16 cellular contexts compared by ENCODE assay signal in the genomic region with DNA sequence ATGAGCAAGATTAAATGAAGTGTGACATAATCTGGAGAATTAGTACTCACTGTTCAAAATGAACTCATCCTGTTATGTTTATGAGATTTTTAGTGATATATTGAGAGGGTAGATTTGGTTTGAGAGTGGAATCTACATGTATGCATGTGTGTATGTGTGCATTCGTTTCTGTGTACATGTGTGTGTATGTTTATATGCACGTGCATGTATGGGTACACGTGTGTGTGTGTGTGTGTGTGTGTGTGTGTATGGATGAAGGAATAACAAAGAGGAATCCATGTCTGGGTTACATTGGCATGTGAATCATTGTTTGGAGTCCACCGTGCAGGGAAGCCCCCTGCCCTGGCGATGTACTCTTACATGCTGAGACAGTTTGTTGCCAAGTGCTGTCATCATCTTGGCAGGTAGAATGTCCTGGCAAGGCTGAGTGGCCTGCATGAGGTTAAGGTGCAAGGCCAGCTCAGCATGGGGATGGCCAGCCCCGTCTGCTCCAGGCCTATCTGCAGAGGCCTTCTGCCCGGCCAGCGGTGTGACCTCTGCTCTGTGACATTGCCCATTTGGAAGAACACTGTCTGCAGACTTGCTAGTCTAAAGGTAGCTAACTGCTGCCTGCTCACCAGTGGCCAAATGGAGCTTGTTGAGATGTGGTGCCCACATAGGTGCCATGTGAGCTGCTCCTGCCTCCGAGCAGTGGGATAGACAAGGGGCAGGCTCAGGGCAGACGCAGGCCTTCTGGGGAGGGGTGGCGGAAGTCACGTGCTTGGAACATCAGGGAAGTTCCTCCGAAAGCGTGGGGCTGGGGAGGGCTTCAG.
DNase-seq lines count a peak whose midpoint lies in the region; ATAC-seq, FAIRE-seq and TF ChIP-seq lines count a peak whose summit lies in the region.
"Had no signal": no experiment of that assay in that cellular context is flagged by ENCODE, and none has a peak within 500 bp of the region (broad histone marks: within the 10 kb centered on the region; RNA-seq: fewer than 3 reads in every experiment).

No MANE protein-coding gene starts in this region.

- H2BK120ac ChIP-seq in H1 (replicated peaks; ENCODE audit: low read depth, low read length), result no peak overlapping the region

- TF ChIP-seq CTCF in H1 (IDR thresholded peaks at IDR 0.05; ENCODE audit: control extremely low read depth in 1 of 3, insufficient read depth in 1 of 3, low read depth in 1 of 3, low read length in 3 of 3), result no peak
- no peak for TF ChIP-seq CTCF in liver (IDR thresholded peaks at IDR 0.05; ENCODE audit: low read depth, low read length, missing input control)

- no peak overlapping the region for H2BK12ac ChIP-seq in H1 (ENCODE audit: low read depth, low read length)

- H3K9ac ChIP-seq in BLaER1 treated with 17β-estradiol and CSF1 and Interleukin-3, amounts not matched to agents 10 nM and 100 nM, result no peak overlapping the region
- H3K9ac ChIP-seq in H1 (replicated peaks in 1 of 4; ENCODE audit: extremely low read depth in 1 of 4, low read depth in 3 of 4, low read length in 3 of 4) (no peak overlapping the region), liver (ENCODE audit: low read depth in 1 of 2, low read length in 2 of 2) (no peak overlapping the region)

- no peak overlapping the region for H3K4me3 Mint-ChIP-seq in activated T-helper 2 cell treated with anti-CD3 and anti-CD28 coated beads, Interferon-gamma antibody, Interleukin-2, Interleukin-4, amounts not matched to agents 10 μg/mL and 5 μg/mL and 100 μg/mL, durations not matched to agents 14 hours and 24 hours and 36 hours (ENCODE audit: low read depth)
- H3K4me3 Mint-ChIP-seq: CD8-positive, alpha-beta T cell had no signal

- no peak overlapping the region for H3K14ac ChIP-seq in H1 (ENCODE audit: insufficient read length)

- H3K36me3 Mint-ChIP-seq in activated T-helper 2 cell treated with anti-CD3 and anti-CD28 coated beads, Interferon-gamma antibody, Interleukin-2, Interleukin-4, amounts not matched to agents 10 μg/mL and 5 μg/mL and 100 μg/mL, durations not matched to agents 14 hours and 24 hours and 36 hours (ENCODE audit: low read depth), result no peaks in the 10 kb centered on the region
- H3K36me3 Mint-ChIP-seq: CD8-positive, alpha-beta T cell had no signal

- no peak overlapping the region for H3K27ac Mint-ChIP-seq in activated T-helper 2 cell treated with anti-CD3 and anti-CD28 coated beads, Interferon-gamma antibody, Interleukin-2, Interleukin-4, amounts not matched to agents 10 μg/mL and 5 μg/mL and 100 μg/mL, durations not matched to agents 14 hours and 24 hours and 36 hours
- H3K27ac Mint-ChIP-seq: CD8-positive, alpha-beta T cell had no signal

- peak overlapping the region; percentile 67; the same call in 1 of the 2 replicates for H2BK15ac ChIP-seq in H1 (ENCODE audit: low read length)

- H2AK5ac ChIP-seq in H1 (ENCODE audit: low read depth, low read length), result no peak overlapping the region

- CTCF ChIA-PET in H1 (lab: Charles Lee; ENCODE audit: partially characterized antibody), result interaction anchor here (1.3 to 1.4 kb wide), 2 partner anchors 68 to 116 kb away, joined by 3 to 5 read pairs; no protein-coding TSS in a partner anchor

- no peaks in the 10 kb centered on the region for H3K79me2 ChIP-seq in H1 (ENCODE audit: control insufficient read depth in 1 of 2, insufficient read depth in 2 of 2, low read length in 2 of 2)

- no peak for ATAC-seq in GM19397 (IDR thresholded peaks at IDR 0.05; ENCODE audit: unreplicated experiment)
- ATAC-seq in stimulated activated naive CD8-positive, alpha-beta T cell treated with anti-CD3 and anti-CD28 coated beads, Interleukin-15, Interleukin-2, amounts not matched to agents 100 U/mL and 50 U/mL, for 24 hours, result no peak
- ATAC-seq: CD8-positive, alpha-beta T cell had no signal

- peak overlapping the region; percentile 7; the same call in 1 of the 2 replicates for H3K18ac ChIP-seq in H1 (ENCODE audit: extremely low read depth, low read length)

- no peaks in the 10 kb centered on the region; a peak in 1 of 22 replicates for H4K20me1 ChIP-seq in BLaER1 treated with 17β-estradiol and CSF1 and Interleukin-3, amounts not matched to agents 10 nM and 100 nM
- H4K20me1 ChIP-seq in H1 (replicated peaks in 1 of 2; ENCODE audit: control insufficient read depth in 1 of 2, insufficient read depth in 2 of 2, low read length in 2 of 2), result no peaks in the 10 kb centered on the region

- peak overlapping the region; percentile 17; the same call in 1 of the 2 replicates for H4K8ac ChIP-seq in H1 (ENCODE audit: extremely low read depth, insufficient read depth, low read length)

- H3K4me1 Mint-ChIP-seq in activated T-helper 2 cell treated with anti-CD3 and anti-CD28 coated beads, Interferon-gamma antibody, Interleukin-2, Interleukin-4, amounts not matched to agents 10 μg/mL and 5 μg/mL and 100 μg/mL, durations not matched to agents 14 hours and 24 hours and 36 hours (ENCODE audit: low read depth), result no peaks in the 10 kb centered on the region

- no peak overlapping the region for H2AFZ ChIP-seq in H1 (ENCODE audit: low read length)

- FAIRE-seq in H1 (lab: Jason Lieb, UNC), result no peak
- FAIRE-seq: H54 had no signal

- H3K4me1 ChIP-seq in BLaER1 treated with 17β-estradiol and CSF1 and Interleukin-3, amounts not matched to agents 10 nM and 100 nM, result peaks cover 9 to 25% (median 23%) of the 10 kb centered on the region in 10 experiments; a peak in 19 of 20 replicates
- peaks cover 0 to 5% (median 3%) of the 10 kb centered on the region in 4 experiments; a peak in 5 of 7 replicates for H3K4me1 ChIP-seq in H1 (replicated peaks in 1 of 4; ENCODE audit: control insufficient read depth in 3 of 4, insufficient read depth in 4 of 4, low read length in 3 of 4)
- H3K4me1 ChIP-seq in liver (ENCODE audit: control insufficient read depth in 4 of 4, insufficient read depth in 4 of 4, low read length in 3 of 4), result peaks cover 9 to 40% (median 27%) of the 10 kb centered on the region in 4 donors

- peak overlapping the region; percentile 63 for H3K4ac ChIP-seq in H1 (replicated peaks; ENCODE audit: insufficient read length, low read depth, low read length)

- no peaks in the 10 kb centered on the region for H3K36me3 ChIP-seq in BLaER1 treated with 17β-estradiol and CSF1 and Interleukin-3, amounts not matched to agents 10 nM and 100 nM
- H3K36me3 ChIP-seq in H1 (ENCODE audit: control insufficient read depth in 2 of 4, insufficient read depth in 4 of 4, low read length in 3 of 4) (no peaks in the 10 kb centered on the region), liver (ENCODE audit: control insufficient read depth in 4 of 4, insufficient read depth in 3 of 4, low read depth in 1 of 4, low read length in 3 of 4) (no peaks in the 10 kb centered on the region)

- DNase-seq in H1 (ENCODE audit: low read depth in 1 of 2, low spot score in 2 of 2) (no peak), posterior vena cava (ENCODE audit: low spot score) (peak; percentile 82), NCI-H2107 (lab: John Stamatoyannopoulos, UW) (no peak)
- no peak for DNase-seq in activated T-helper 2 cell treated with anti-CD3 and anti-CD28 coated beads, Interferon-gamma antibody, Interleukin-2, Interleukin-4, amounts not matched to agents 10 μg/mL and 5 μg/mL and 100 μg/mL, durations not matched to agents 14 hours and 24 hours and 36 hours (ENCODE audit: low spot score)
- DNase-seq in stimulated activated naive CD8-positive, alpha-beta T cell treated with anti-CD3 and anti-CD28 coated beads, Interleukin-15, Interleukin-2, amounts not matched to agents 100 U/mL and 50 U/mL, for 24 hours, result no peak
- DNase-seq: ACHN; CD8-positive, alpha-beta T cell; COR-L47; DND-41; GDM1; IMR-90 had no signal

- intact Hi-C loops in posterior vena cava (cut with DNase I), result no loop called here
- intact Hi-C loops in activated T-helper 2 cell treated with anti-CD3 and anti-CD28 coated beads, Interferon-gamma antibody, Interleukin-2, Interleukin-4, amounts not matched to agents 10 μg/mL and 5 μg/mL and 100 μg/mL, durations not matched to agents 14 hours and 24 hours and 36 hours (cut with micrococcal nuclease), result no loop called here

- H3K56ac ChIP-seq in H1 (replicated peaks; ENCODE audit: insufficient read length, low read depth, low read length), result no peak overlapping the region

- H3K9me3 Mint-ChIP-seq in activated T-helper 2 cell treated with anti-CD3 and anti-CD28 coated beads, Interferon-gamma antibody, Interleukin-2, Interleukin-4, amounts not matched to agents 10 μg/mL and 5 μg/mL and 100 μg/mL, durations not matched to agents 14 hours and 24 hours and 36 hours, result peaks cover 5% of the 10 kb centered on the region

- H3K4me3 ChIP-seq in BLaER1 treated with 17β-estradiol and CSF1 and Interleukin-3, amounts not matched to agents 10 nM and 100 nM, result no peak overlapping the region
- no peak overlapping the region for H3K4me3 ChIP-seq in H1 (ENCODE audit: extremely low read depth in 1 of 4, insufficient read depth in 2 of 4, low read depth in 3 of 4, low read length in 4 of 4)
- no peak overlapping the region for H3K4me3 ChIP-seq in liver (ENCODE audit: low read depth in 1 of 3, low read length in 3 of 3)

- H3K27me3 Mint-ChIP-seq in activated T-helper 2 cell treated with anti-CD3 and anti-CD28 coated beads, Interferon-gamma antibody, Interleukin-2, Interleukin-4, amounts not matched to agents 10 μg/mL and 5 μg/mL and 100 μg/mL, durations not matched to agents 14 hours and 24 hours and 36 hours (ENCODE audit: low read depth), result no peaks in the 10 kb centered on the region

- peaks cover 0 to 6% (median 0%) of the 10 kb centered on the region in 11 experiments; a peak in 5 of 22 replicates for H3K27me3 ChIP-seq in BLaER1 treated with 17β-estradiol and CSF1 and Interleukin-3, amounts not matched to agents 10 nM and 100 nM
- peaks cover 0 to 2% (median under 1%) of the 10 kb centered on the region in 4 experiments; a peak in 1 of 7 replicates for H3K27me3 ChIP-seq in H1 (replicated peaks in 1 of 4; ENCODE audit: control insufficient read depth in 3 of 4, extremely low read depth in 1 of 4, insufficient read depth in 3 of 4, low read length in 3 of 4)
- H3K27me3 ChIP-seq in liver (ENCODE audit: control insufficient read depth in 4 of 4, insufficient read depth in 4 of 4, low read length in 3 of 4), result no peaks in the 10 kb centered on the region

- no peak overlapping the region for H2BK20ac ChIP-seq in H1 (ENCODE audit: low read length)

- H3K79me1 ChIP-seq in H1 (ENCODE audit: low read depth, low read length), result no peaks in the 10 kb centered on the region

- H3K4me2 ChIP-seq in BLaER1 treated with 17β-estradiol and CSF1 and Interleukin-3, amounts not matched to agents 10 nM and 100 nM, result peak overlapping the region in 9 of 11 experiments; percentile 53 to 77 (median 68); a peak in 18 of 22 replicates
- H3K4me2 ChIP-seq in H1 (ENCODE audit: insufficient read depth in 1 of 2, low read depth in 2 of 2, low read length in 2 of 2), result no peak overlapping the region

- H4K5ac ChIP-seq in H1 (ENCODE audit: insufficient read length, low read depth, low read length), result no peak overlapping the region

- no peak for TF ChIP-seq EP300 in H1 (IDR thresholded peaks at IDR 0.05; ENCODE audit: borderline replicate concordance in 1 of 2, low read depth in 2 of 2, low read length in 2 of 2)

- 89% methylated on average over 14 of the region's 14 CpGs; no CpG with 5 or more reads in 1 of the 2 experiments for WGBS in H1 (ENCODE audit: extremely low coverage in 1 of 2, insufficient coverage in 1 of 2, insufficient read length in 1 of 2, insufficient replicate concordance in 2 of 2, low coverage in 1 of 2, low lambda C conversion rate in 2 of 2, missing lambda C conversion rate in 1 of 2), 2 experiments
- WGBS in liver, result 44% methylated on average over 14 of the region's 14 CpGs

- TF ChIP-seq POLR2A in H1 (IDR thresholded peaks at IDR 0.05; ENCODE audit: control extremely low read depth in 1 of 2, low read depth in 2 of 2, low read length in 2 of 2), result no peak

- TF ChIP-seq RAD21 in H1 (IDR thresholded peaks at IDR 0.05 in 1 of 2, conservative IDR thresholded peaks at IDR 0.05 in 1 of 2; ENCODE audit: low read depth in 2 of 2, low read length in 2 of 2) (no peak), liver (IDR thresholded peaks at IDR 0.05) (peak; percentile 60 to 71)

- no peak overlapping the region for H3K23ac ChIP-seq in H1 (ENCODE audit: insufficient read length)

- H3K27ac ChIP-seq in BLaER1 treated with 17β-estradiol and CSF1 and Interleukin-3, amounts not matched to agents 10 nM and 100 nM, result no peak overlapping the region
- no peak overlapping the region for H3K27ac ChIP-seq in H1 (ENCODE audit: low read depth, low read length)
- peak overlapping the region; percentile 73 to 74 for H3K27ac ChIP-seq in liver (ENCODE audit: low read depth in 1 of 2, low read length in 2 of 2)
- H3K27ac ChIP-seq: C4-2B had no signal

- H3K9me3 ChIP-seq in BLaER1 treated with 17β-estradiol and CSF1 and Interleukin-3, amounts not matched to agents 10 nM and 100 nM (replicated peaks in 1 of 11), result peaks cover 9 to 24% (median 18%) of the 10 kb centered on the region in 11 experiments; a peak in 21 of 22 replicates
- no peaks in the 10 kb centered on the region for H3K9me3 ChIP-seq in H1 (ENCODE audit: insufficient read depth in 2 of 2, low read depth in 1 of 2, low read length in 1 of 2)
- H3K9me3 ChIP-seq in liver (ENCODE audit: control insufficient read depth in 4 of 4, low read length in 3 of 4), result no peaks in the 10 kb centered on the region

- POLR2A ChIA-PET in H1 (lab: Charles Lee; ENCODE audit: partially characterized antibody), result no interaction called here

- no peak overlapping the region for H2BK5ac ChIP-seq in H1 (ENCODE audit: low read depth, low read length)

- no peaks in the 10 kb centered on the region for H3K23me2 ChIP-seq in H1 (ENCODE audit: low read depth, low read length)

- peak overlapping the region; percentile 41 for H4K91ac ChIP-seq in H1 (replicated peaks; ENCODE audit: insufficient read length, low read length)

Comparison
In these comparisons a context has a peak if more than half of its experiments do, and no peak if none do; other contexts are left out.
1. H3K27ac ChIP-seq: peak in liver (2 of 2); none in BLaER1 treated with 17β-estradiol and CSF1 and Interleukin-3, amounts not matched to agents 10 nM and 100 nM (0 of 11) and H1 (single experiment).
2. H3K4me2 ChIP-seq: peak in BLaER1 treated with 17β-estradiol and CSF1 and Interleukin-3, amounts not matched to agents 10 nM and 100 nM (9 of 11); none in H1 (0 of 2).